ENCODE assay signal across 8 cellular contexts in genomic region chr3:106824856-106825255, GRCh38.
DNase-seq lines count a peak whose midpoint lies in the region; ATAC-seq and TF ChIP-seq lines count a peak whose summit lies in the region.

No MANE protein-coding gene starts in this region.

- H2AFZ ChIP-seq in SU-DHL-6 (ENCODE audit: low read depth, low read length, severe bottlenecking) = no peak overlapping the region

- no peaks in the 10 kb centered on the region for H3K27me3 Mint-ChIP-seq in immature natural killer cell (ENCODE audit: low read depth in 3 of 3)

- H3K9ac ChIP-seq in SU-DHL-6 (ENCODE audit: low read length) = no peak overlapping the region

- no peaks in the 10 kb centered on the region for H3F3A ChIP-seq in SU-DHL-6 (ENCODE audit: insufficient read depth)

- no peaks in the 10 kb centered on the region for H3K36me3 Mint-ChIP-seq in immature natural killer cell

- no peaks in the 10 kb centered on the region for H3K79me2 ChIP-seq in SU-DHL-6 (ENCODE audit: insufficient read depth, low read length)

- no peak overlapping the region for H3K27ac Mint-ChIP-seq in immature natural killer cell

- H3K27ac ChIP-seq in SU-DHL-6 (ENCODE audit: low read depth, low read length) = no peak overlapping the region

- TF ChIP-seq CTCF in AG04449 (IDR thresholded peaks at IDR 0.05; ENCODE audit: insufficient read depth, low read length, missing control alignments) (peak; percentile 50), SU-DHL-6 (IDR thresholded peaks at IDR 0.05; ENCODE audit: insufficient read depth, low read length, poor library complexity, severe bottlenecking) (peak; percentile 45)

- H3K36me3 ChIP-seq in SU-DHL-6 (ENCODE audit: low read length) = no peaks in the 10 kb centered on the region

- H4K20me1 ChIP-seq in SU-DHL-6 (ENCODE audit: low read depth, low read length) = no peaks in the 10 kb centered on the region

- H3K9me3 Mint-ChIP-seq in immature natural killer cell = peaks cover 0 to 10% (median 4%) of the 10 kb centered on the region in 6 donors

- no peak for ATAC-seq in HG02885 (IDR thresholded peaks at IDR 0.05; ENCODE audit: poor library complexity, unreplicated experiment)

- H3K27me3 ChIP-seq in SU-DHL-6 (ENCODE audit: low read length) = no peaks in the 10 kb centered on the region

- POLR2A ChIA-PET in AG04449 (lab: Yijun Ruan, JAX) = no interaction called here

- H3K9me2 ChIP-seq in SU-DHL-6 (replicated peaks; ENCODE audit: insufficient read depth, low read length) = no peaks in the 10 kb centered on the region

- H3K9me3 ChIP-seq in SU-DHL-6 (ENCODE audit: insufficient read depth, low read length) = no peaks in the 10 kb centered on the region

- H3K4me1 Mint-ChIP-seq in immature natural killer cell = peaks cover 0 to 2% of the 10 kb centered on the region in 2 donors

- H3K4me3 ChIP-seq in AG04449 (ENCODE audit: low read depth, low read length) = no peak overlapping the region
- no peak overlapping the region for H3K4me3 ChIP-seq in SU-DHL-6 (ENCODE audit: insufficient read depth, low read length, poor library complexity, severe bottlenecking)

- CTCF ChIA-PET in AG04449 (lab: Yijun Ruan, JAX) = interaction anchor here (0.8 to 4.0 kb wide), 7 partner anchors 8 to 293 kb away, joined by 3 to 19 read pairs (median 3); no protein-coding TSS in a partner anchor

- no peak for DNase-seq in AG04449 (ENCODE audit: low read depth, low spot score)
- peak; percentile 37 for DNase-seq in H4 (ENCODE audit: low spot score)
- DNase-seq in immature natural killer cell = peak in 2 of 3 donors; percentile 3 to 14
- no peak for DNase-seq in NCI-H2227 (lab: John Stamatoyannopoulos, UW; ENCODE audit: unreplicated experiment)
- no peak for DNase-seq in stimulated activated CD4-positive, alpha-beta T cell treated with anti-CD3 and anti-CD28 coated beads, Interleukin-4, amount 100 ng/mL, for 24 hours
- no peak for DNase-seq in effector CD8-positive, alpha-beta T cell (lab: John Stamatoyannopoulos, UW)

- H3K4me2 ChIP-seq in SU-DHL-6 (ENCODE audit: low read depth, low read length, poor library complexity, severe bottlenecking) = no peak overlapping the region

- no peak overlapping the region for H3K4me3 Mint-ChIP-seq in immature natural killer cell

Comparison
In these comparisons a context has a peak if more than half of its experiments do, and no peak if none do; other contexts are left out.
1. DNase-seq: peak in H4 (single experiment) and immature natural killer cell (2 of 3); none in AG04449 (single experiment), NCI-H2227 (single experiment), stimulated activated CD4-positive, alpha-beta T cell treated with anti-CD3 and anti-CD28 coated beads, Interleukin-4, amount 100 ng/mL, for 24 hours (single experiment) and effector CD8-positive, alpha-beta T cell (single experiment).